1 cellular context compared by ENCODE assay signal in genomic region chr2:88038263-88039105, GRCh38.
TF ChIP-seq lines count a peak whose summit lies in the region.

No MANE protein-coding gene starts in this region.

TF ChIP-seq in HepG2, 621 proteins besides CTCF, POLR2A, EP300 and RAD21 (continued from another document):
- TF ChIP-seq ZSCAN5A (CRISPR knock-in tag; IDR thresholded peaks at IDR 0.05; ENCODE audit: borderline replicate concordance) (peak; percentile 88; the same call in 1 of the 2 replicates), ZNF563 (CRISPR knock-in tag; IDR thresholded peaks at IDR 0.05) (no peak), BCL6 (CRISPR knock-in tag; IDR thresholded peaks at IDR 0.05) (0 out of 2 replicates have a peak, but pooled peaks have one; percentile 7), CREB1 (IDR thresholded peaks at IDR 0.05) (no peak), CREB1 (CRISPR knock-in tag; IDR thresholded peaks at IDR 0.05) (peak; percentile 52; the same call in 1 of the 2 replicates), ZNF274 (CRISPR knock-in tag; IDR thresholded peaks at IDR 0.05) (no peak), FOSL1 (CRISPR knock-in tag; IDR thresholded peaks at IDR 0.05; ENCODE audit: borderline replicate concordance) (peak; percentile 18; the same call in 1 of the 2 replicates), RXRB (CRISPR knock-in tag; IDR thresholded peaks at IDR 0.05; ENCODE audit: borderline replicate concordance) (peak; percentile 34; the same call in 1 of the 2 replicates), HOMEZ (CRISPR knock-in tag; IDR thresholded peaks at IDR 0.05; ENCODE audit: low read depth) (peak; percentile 89; the same call in 1 of the 2 replicates), SP5 (CRISPR knock-in tag; IDR thresholded peaks at IDR 0.05; ENCODE audit: borderline replicate concordance, low read depth) (no peak), ZNF280B (CRISPR knock-in tag; IDR thresholded peaks at IDR 0.05; ENCODE audit: borderline replicate concordance) (no peak), NCOR1 (IDR thresholded peaks at IDR 0.05; ENCODE audit: borderline replicate concordance, low read length) (no peak), SNAPC5 (CRISPR knock-in tag; IDR thresholded peaks at IDR 0.05; ENCODE audit: borderline replicate concordance) (no peak), ZNF569 (CRISPR knock-in tag; IDR thresholded peaks at IDR 0.05; ENCODE audit: borderline replicate concordance) (no peak), PRDM10 (CRISPR knock-in tag; IDR thresholded peaks at IDR 0.05; ENCODE audit: low read depth) (0 out of 2 replicates have a peak, but pooled peaks have one; percentile 28), BRF2 (CRISPR knock-in tag; IDR thresholded peaks at IDR 0.05) (no peak), U2AF2 (IDR thresholded peaks at IDR 0.05; ENCODE audit: low read depth, low read length) (no peak), ADNP (CRISPR knock-in tag; IDR thresholded peaks at IDR 0.05) (no peak), E2F2 (CRISPR knock-in tag; IDR thresholded peaks at IDR 0.05; ENCODE audit: borderline replicate concordance) (no peak), TEAD3 (CRISPR knock-in tag; optimal IDR thresholded peaks at IDR 0.05; ENCODE audit: borderline replicate concordance) (peak; percentile 36), ZNF136 (CRISPR knock-in tag; IDR thresholded peaks at IDR 0.05; ENCODE audit: low read depth) (no peak), FOXA3 (CRISPR knock-in tag; IDR thresholded peaks at IDR 0.05) (peak; percentile 33), ZNF570 (CRISPR knock-in tag; IDR thresholded peaks at IDR 0.05; ENCODE audit: borderline replicate concordance) (no peak), YEATS2 (CRISPR knock-in tag; IDR thresholded peaks at IDR 0.05; ENCODE audit: borderline replicate concordance) (no peak), ZFP1 (CRISPR knock-in tag; IDR thresholded peaks at IDR 0.05) (no peak), NFIB (CRISPR knock-in tag; IDR thresholded peaks at IDR 0.05; ENCODE audit: borderline replicate concordance) (no peak), IKZF4 (CRISPR knock-in tag; IDR thresholded peaks at IDR 0.05; ENCODE audit: borderline replicate concordance, low read depth, not compliant biosample characterization) (no peak), PAWR (CRISPR knock-in tag; IDR thresholded peaks at IDR 0.05; ENCODE audit: borderline replicate concordance) (no peak), KDM4B (CRISPR knock-in tag; IDR thresholded peaks at IDR 0.05) (no peak), AHDC1 (CRISPR knock-in tag; IDR thresholded peaks at IDR 0.05; ENCODE audit: borderline replicate concordance) (0 out of 2 replicates have a peak, but pooled peaks have one; percentile 37), ZNF574 (CRISPR knock-in tag; IDR thresholded peaks at IDR 0.05) (no peak), MAFF (IDR thresholded peaks at IDR 0.05; ENCODE audit: low read depth, low read length) (peak; percentile 16; the same call in 1 of the 2 replicates), MED1 (CRISPR knock-in tag; IDR thresholded peaks at IDR 0.05) (0 out of 2 replicates have a peak, but pooled peaks have one; percentile 40), ZNF652 (CRISPR knock-in tag; IDR thresholded peaks at IDR 0.05; ENCODE audit: borderline replicate concordance, low read depth) (peak; percentile 11; the same call in 1 of the 2 replicates), POLR2G (IDR thresholded peaks at IDR 0.05; ENCODE audit: low read depth, low read length) (no peak), HMG20A (CRISPR knock-in tag; IDR thresholded peaks at IDR 0.05; ENCODE audit: borderline replicate concordance) (peak; percentile 57; the same call in 1 of the 2 replicates)
TF ChIP-seq in HepG2: peak in this region for 23.
